In the genomic region with DNA sequence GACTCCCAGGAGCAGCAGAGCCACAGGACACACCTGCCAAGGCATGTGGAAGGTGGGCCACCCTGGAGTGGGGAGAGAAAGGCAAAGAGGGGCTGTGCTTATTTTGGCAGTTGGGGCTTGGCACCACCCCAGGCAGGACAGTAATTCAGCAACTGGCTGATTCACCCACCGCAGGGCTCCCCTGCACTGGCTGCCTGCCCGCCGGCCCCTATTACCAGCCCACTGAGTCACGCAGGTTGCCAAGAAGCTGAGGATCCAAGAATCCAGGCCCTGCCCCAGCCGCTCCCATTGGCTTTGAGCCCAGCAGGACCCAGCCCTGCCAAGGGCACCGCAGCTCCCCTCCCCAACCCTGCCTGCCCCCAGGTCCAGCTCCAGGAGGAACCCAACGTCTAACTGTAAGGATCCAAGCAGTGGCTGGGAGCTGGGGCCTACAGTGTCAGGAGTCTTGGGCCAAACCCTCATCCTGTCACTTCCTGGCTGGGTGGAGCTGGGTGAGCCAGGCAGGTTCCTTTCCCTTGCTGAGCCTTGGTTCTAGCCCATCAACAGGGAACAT, we compare ENCODE assay signal across 8 cellular contexts. TPM values are rescaled to one million over a fixed set of nuclear protein-coding genes. Genes with fewer than 3 reads are reported as not detected.
DNase-seq lines count a peak whose midpoint lies in the region; ATAC-seq and TF ChIP-seq lines count a peak whose summit lies in the region.

No MANE protein-coding gene starts in this region.

- TF ChIP-seq CTCF in upper lobe of left lung (IDR thresholded peaks at IDR 0.05): no peak

- POLR2A ChIA-PET in activated CD4-positive, alpha-beta memory T cell treated with anti-CD3 and anti-CD28 coated beads, Interleukin-2, amount 10 ng/mL, durations not matched to agents 7 days and 5 days (lab: Charles Lee): interaction anchor here (0.8 to 8.9 kb wide), 7 partner anchors 8 to 105 kb away, joined by 4 to 148 read pairs (median 18); a partner anchor contains a TSS

- 38% methylated on average over 7 of the region's 7 CpGs; no CpG with 5 or more reads in 1 of the 2 donors for WGBS in upper lobe of left lung, 2 donors

- peak overlapping the region; percentile 58 for H3K4me3 Mint-ChIP-seq in activated CD4-positive, alpha-beta memory T cell treated with anti-CD3 and anti-CD28 coated beads, Interleukin-2, amount 10 ng/mL, durations not matched to agents 7 days and 5 days

- H3K27ac Mint-ChIP-seq in activated CD4-positive, alpha-beta memory T cell treated with anti-CD3 and anti-CD28 coated beads, Interleukin-2, amount 10 ng/mL, durations not matched to agents 7 days and 5 days: peak overlapping the region; percentile 99

- H3K27me3 ChIP-seq in endocrine pancreas (ENCODE audit: control insufficient read depth, insufficient read depth, low read length): no peaks in the 10 kb centered on the region
- H3K27me3 ChIP-seq in muscle layer of duodenum (ENCODE audit: low read depth, low read length): no peaks in the 10 kb centered on the region
- no peaks in the 10 kb centered on the region for H3K27me3 ChIP-seq in upper lobe of left lung

- H3K4me3 ChIP-seq in endocrine pancreas (ENCODE audit: control insufficient read depth, insufficient read depth, low read length) (no peak overlapping the region), muscle layer of duodenum (ENCODE audit: low read depth in 1 of 2, low read length in 2 of 2) (no peak overlapping the region), upper lobe of left lung (no peak overlapping the region)

- peak in 1 of 4 donors; percentile 10 for TF ChIP-seq POLR2A in upper lobe of left lung (IDR thresholded peaks at IDR 0.05)

- peak in 1 of 4 donors; percentile 27 for TF ChIP-seq EP300 in upper lobe of left lung (IDR thresholded peaks at IDR 0.05)

- no peaks in the 10 kb centered on the region for H3K9me3 Mint-ChIP-seq in activated CD4-positive, alpha-beta memory T cell treated with anti-CD3 and anti-CD28 coated beads, Interleukin-2, amount 10 ng/mL, durations not matched to agents 7 days and 5 days

- H3K27ac ChIP-seq in muscle layer of duodenum (ENCODE audit: low read length): peak overlapping the region; percentile 98
- H3K27ac ChIP-seq in upper lobe of left lung: peak overlapping the region; percentile 86 to 97 (median 92)

- H3K36me3 ChIP-seq in endocrine pancreas (ENCODE audit: control insufficient read depth, insufficient read depth, low read length) (no peaks in the 10 kb centered on the region), muscle layer of duodenum (ENCODE audit: control insufficient read depth in 1 of 2, insufficient read depth in 2 of 2, low read length in 2 of 2) (no peaks in the 10 kb centered on the region), upper lobe of left lung (no peaks in the 10 kb centered on the region)

- ATAC-seq in upper lobe of left lung (ENCODE audit: low FRiP score in 2 of 2) (peak; percentile 21 to 27), HG03135 (IDR thresholded peaks at IDR 0.05; ENCODE audit: unreplicated experiment) (no peak)

- no peaks in the 10 kb centered on the region for H3K4me1 ChIP-seq in endocrine pancreas (ENCODE audit: control insufficient read depth, insufficient read depth, low read length)
- peaks cover 31 to 43% of the 10 kb centered on the region in 2 donors for H3K4me1 ChIP-seq in muscle layer of duodenum (ENCODE audit: control insufficient read depth in 1 of 2, insufficient read depth in 2 of 2, low read length in 2 of 2)
- peaks cover 60 to 73% (median 63%) of the 10 kb centered on the region in 4 donors for H3K4me1 ChIP-seq in upper lobe of left lung

- DNase-seq in NCI-H345 (lab: John Stamatoyannopoulos, UW): peak; percentile 13
- no peak for DNase-seq in NCI-H345 treated with DMSO at 0.1 percent for 48 hours (lab: John Stamatoyannopoulos, UW; ENCODE audit: unreplicated experiment)
- peak; percentile 83 for DNase-seq in activated CD4-positive, alpha-beta memory T cell treated with anti-CD3 and anti-CD28 coated beads, Interleukin-2, amount 10 ng/mL, durations not matched to agents 7 days and 5 days
- DNase-seq in upper lobe of left lung: peak; percentile 77 to 89
- DNase-seq in OCI-M2 (lab: John Stamatoyannopoulos, UW; ENCODE audit: unreplicated experiment): no peak

- H3K27me3 Mint-ChIP-seq in activated CD4-positive, alpha-beta memory T cell treated with anti-CD3 and anti-CD28 coated beads, Interleukin-2, amount 10 ng/mL, durations not matched to agents 7 days and 5 days: no peaks in the 10 kb centered on the region

- H3K9me3 ChIP-seq in endocrine pancreas (ENCODE audit: control insufficient read depth, low read length): no peaks in the 10 kb centered on the region
- H3K9me3 ChIP-seq in muscle layer of duodenum (ENCODE audit: control insufficient read depth in 1 of 2, low read length in 2 of 2): no peaks in the 10 kb centered on the region
- no peaks in the 10 kb centered on the region for H3K9me3 ChIP-seq in upper lobe of left lung

- H3K9ac ChIP-seq in endocrine pancreas (ENCODE audit: control insufficient read depth, insufficient read depth, low read length): peak overlapping the region; percentile 94

- CTCF ChIA-PET in activated CD4-positive, alpha-beta memory T cell treated with anti-CD3 and anti-CD28 coated beads, Interleukin-2, amount 10 ng/mL, durations not matched to agents 7 days and 5 days (lab: Charles Lee): interaction anchor here (2.0 to 9.9 kb wide), 2 partner anchors 11 to 19 kb away, joined by 5 to 190 read pairs; no protein-coding TSS in a partner anchor

- H3K4me1 Mint-ChIP-seq in activated CD4-positive, alpha-beta memory T cell treated with anti-CD3 and anti-CD28 coated beads, Interleukin-2, amount 10 ng/mL, durations not matched to agents 7 days and 5 days: peaks cover 90% of the 10 kb centered on the region

- peaks cover 21% of the 10 kb centered on the region for H3K36me3 Mint-ChIP-seq in activated CD4-positive, alpha-beta memory T cell treated with anti-CD3 and anti-CD28 coated beads, Interleukin-2, amount 10 ng/mL, durations not matched to agents 7 days and 5 days (ENCODE audit: low read depth)

RNA-seq across cellular contexts. Expression of a gene that starts 14.2 kb away (rescaled TPM):
- total RNA-seq in activated CD4-positive, alpha-beta memory T cell treated with anti-CD3 and anti-CD28 coated beads, Interleukin-2, amount 10 ng/mL, durations not matched to agents 7 days and 5 days: 100 to 1,000 TPM; 113 to 123 TPM
- total RNA-seq in upper lobe of left lung: 100 to 1,000 TPM in 3 of 6 donors, 10 to 100 TPM in 3; 57.1 to 117 (median 88.9) TPM

RNA-seq across cellular contexts. Expression of a gene that starts 28.4 kb away (rescaled TPM):
- 1 to 10 TPM; 2.5 to 3.9 TPM for total RNA-seq in activated CD4-positive, alpha-beta memory T cell treated with anti-CD3 and anti-CD28 coated beads, Interleukin-2, amount 10 ng/mL, durations not matched to agents 7 days and 5 days
- total RNA-seq in upper lobe of left lung: 10 to 100 TPM in 5 of 6 donors, 1 to 10 TPM in 1; 9.1 to 71.2 (median 36.0) TPM

Comparison
In these comparisons a context has a peak if more than half of its experiments do, and no peak if none do; other contexts are left out.
1. DNase-seq: peak in NCI-H345 (single experiment), activated CD4-positive, alpha-beta memory T cell treated with anti-CD3 and anti-CD28 coated beads, Interleukin-2, amount 10 ng/mL, durations not matched to agents 7 days and 5 days (single experiment) and upper lobe of left lung (2 of 2); none in NCI-H345 treated with DMSO at 0.1 percent for 48 hours (single experiment) and OCI-M2 (single experiment).